ENCODE assay signal across 8 cellular contexts in the genomic region with DNA sequence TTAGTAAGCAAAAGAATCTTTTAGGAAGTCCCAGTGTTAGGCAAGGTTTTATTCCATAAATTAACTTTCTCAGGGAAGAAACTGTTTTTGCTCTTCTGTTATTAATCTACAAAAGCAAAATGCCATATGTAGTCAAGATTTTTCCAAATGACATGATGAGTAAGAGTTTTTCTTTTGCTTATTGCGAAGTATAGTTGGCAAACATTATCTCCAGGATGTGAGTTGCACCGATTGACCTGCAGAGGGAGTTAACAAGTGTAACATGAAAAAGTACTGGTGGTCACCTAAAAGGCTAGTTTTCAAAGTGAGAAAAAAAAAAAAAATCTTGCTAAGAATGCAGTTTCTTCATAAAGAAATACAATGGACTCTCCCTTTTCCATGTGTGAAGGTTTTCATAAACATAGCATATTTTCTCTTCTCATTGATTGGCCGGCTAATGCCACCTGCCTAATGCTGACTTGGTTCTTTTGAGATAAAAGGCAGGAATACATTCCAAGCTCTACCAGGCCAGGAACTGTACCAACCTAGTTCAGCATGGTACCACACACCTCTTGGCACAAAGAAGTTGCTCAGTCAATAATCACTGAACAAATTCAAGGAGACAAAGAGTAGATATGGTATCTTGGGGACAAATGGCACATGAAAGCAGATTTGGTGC.
A peak's percentile ranks its signal among the peaks of the same experiment; 100 is the strongest.
DNase-seq lines count a peak whose midpoint lies in the region; ATAC-seq and TF ChIP-seq lines count a peak whose summit lies in the region.

No MANE protein-coding gene starts in this region.

- DNase-seq in AG04449 (ENCODE audit: low read depth, low spot score) (peak; percentile 83), NCI-H526 treated with DMSO at 0.1 percent for 48 hours (lab: John Stamatoyannopoulos, UW) (peak; percentile 4), cerebellum (ENCODE audit: low spot score) (peak; percentile 8), lower lobe of right lung (no peak), KG1 (lab: John Stamatoyannopoulos, UW) (no peak)
- no peak for DNase-seq in activated CD4-positive, alpha-beta memory T cell treated with anti-CD3 and anti-CD28 coated beads for 36 hours

- ATAC-seq in GM18868 (IDR thresholded peaks at IDR 0.05; ENCODE audit: unreplicated experiment) (peak; percentile 67), lower lobe of right lung (no peak), HG03196 (IDR thresholded peaks at IDR 0.05; ENCODE audit: unreplicated experiment) (no peak)

- H3K27ac ChIP-seq in lower lobe of right lung: no peak overlapping the region

- intact Hi-C loops in lower lobe of right lung (cut with DNase I): no loop called here
- intact Hi-C loops in activated CD4-positive, alpha-beta memory T cell treated with anti-CD3 and anti-CD28 coated beads for 36 hours (cut with micrococcal nuclease): no loop called here

- no peak overlapping the region for H3K4me3 Mint-ChIP-seq in activated CD4-positive, alpha-beta memory T cell treated with anti-CD3 and anti-CD28 coated beads for 36 hours

- no peaks in the 10 kb centered on the region for H3K36me3 Mint-ChIP-seq in activated CD4-positive, alpha-beta memory T cell treated with anti-CD3 and anti-CD28 coated beads for 36 hours

- H3K4me3 ChIP-seq in AG04449 (ENCODE audit: low read depth, low read length) (no peak overlapping the region), lower lobe of right lung (no peak overlapping the region)

- no peaks in the 10 kb centered on the region for H3K4me1 Mint-ChIP-seq in activated CD4-positive, alpha-beta memory T cell treated with anti-CD3 and anti-CD28 coated beads for 36 hours (ENCODE audit: low read depth)

- no peak overlapping the region for H3K27ac Mint-ChIP-seq in activated CD4-positive, alpha-beta memory T cell treated with anti-CD3 and anti-CD28 coated beads for 36 hours

- no peaks in the 10 kb centered on the region for H3K9me3 ChIP-seq in lower lobe of right lung

- peaks cover 6% of the 10 kb centered on the region for H3K27me3 Mint-ChIP-seq in activated CD4-positive, alpha-beta memory T cell treated with anti-CD3 and anti-CD28 coated beads for 36 hours

- H3K27me3 ChIP-seq in lower lobe of right lung (ENCODE audit: low read depth): no peaks in the 10 kb centered on the region

- no peaks in the 10 kb centered on the region for H3K9me3 Mint-ChIP-seq in activated CD4-positive, alpha-beta memory T cell treated with anti-CD3 and anti-CD28 coated beads for 36 hours

- H3K4me1 ChIP-seq in lower lobe of right lung: no peaks in the 10 kb centered on the region

- POLR2A ChIA-PET in AG04449 (lab: Yijun Ruan, JAX): interaction anchor here (0.7 to 1.0 kb wide), 2 partner anchors 14 to 15 kb away, joined by 3 read pairs; no protein-coding TSS in a partner anchor
- POLR2A ChIA-PET in activated CD4-positive, alpha-beta memory T cell treated with anti-CD3 and anti-CD28 coated beads for 36 hours (lab: Charles Lee): no interaction called here

- peak; percentile 60 for TF ChIP-seq CTCF in AG04449 (IDR thresholded peaks at IDR 0.05; ENCODE audit: insufficient read depth, low read length, missing control alignments)
- TF ChIP-seq CTCF in lower lobe of right lung (IDR thresholded peaks at IDR 0.05): peak; percentile 71

- H3K36me3 ChIP-seq in lower lobe of right lung: no peaks in the 10 kb centered on the region

- CTCF ChIA-PET in AG04449 (lab: Yijun Ruan, JAX): interaction anchor here (0.6 to 3.9 kb wide), 24 partner anchors 8 to 874 kb away, joined by 3 to 28 read pairs (median 3); no protein-coding TSS in a partner anchor
- CTCF ChIA-PET in activated CD4-positive, alpha-beta memory T cell treated with anti-CD3 and anti-CD28 coated beads for 36 hours (lab: Charles Lee): no interaction called here

Comparison
In these comparisons a context has a peak if more than half of its experiments do, and no peak if none do; other contexts are left out.
1. DNase-seq: peak in AG04449 (single experiment), NCI-H526 treated with DMSO at 0.1 percent for 48 hours (single experiment) and cerebellum (single experiment); none in lower lobe of right lung (single experiment), activated CD4-positive, alpha-beta memory T cell treated with anti-CD3 and anti-CD28 coated beads for 36 hours (single experiment) and KG1 (single experiment).